In genomic region chr10:59732849-59733248, GRCh38 we compare ENCODE assay signal across 10 cellular contexts. TPM values are rescaled to one million over a fixed set of nuclear protein-coding genes. Genes with fewer than 3 reads are reported as not detected.
"Had no signal": no experiment of that assay in that cellular context is flagged by ENCODE, and none has a peak within 500 bp of the region (broad histone marks: within the 10 kb centered on the region; RNA-seq: fewer than 3 reads in every experiment).

No MANE protein-coding gene starts in this region.

RNA-seq across cellular contexts. Expression of gene MRLN, which starts 20.4 kb away (rescaled TPM):
- total RNA-seq: OCI-LY7, PC-3, PC-9, Peyer's patch, Right ventricle myocardium inferior, Right ventricle myocardium superior, RPMI7951, SJSA1, SK-MEL-5 had no signal
- polyA plus RNA-seq: SK-N-SH had no signal

RNA-seq across cellular contexts. Expression of gene SLC16A9, which starts 23.2 kb away (rescaled TPM):
- total RNA-seq: OCI-LY7, PC-9 had no signal
